15 cellular contexts compared by ENCODE assay signal in the genomic region with DNA sequence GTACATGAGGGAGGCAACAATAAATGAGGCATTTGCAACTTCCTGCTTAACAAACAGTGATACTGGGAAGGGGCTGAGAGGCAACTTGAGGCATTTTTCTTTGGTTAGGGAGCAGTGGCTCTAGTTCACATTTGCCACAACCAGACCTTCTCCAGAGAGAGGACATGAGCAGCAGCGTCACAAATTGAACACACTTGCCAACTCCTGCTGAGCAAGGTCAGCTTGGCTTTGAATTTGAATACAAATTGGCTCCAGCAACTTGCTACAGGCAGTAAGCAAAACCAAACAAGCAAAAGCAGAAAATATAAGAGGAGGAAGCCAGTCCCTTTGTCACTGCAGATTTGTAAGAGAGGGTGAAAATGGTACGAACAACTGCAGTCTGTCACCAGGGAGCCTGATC.
"Had no signal": no experiment of that assay in that cellular context is flagged by ENCODE, and none has a peak within 500 bp of the region (broad histone marks: within the 10 kb centered on the region; RNA-seq: fewer than 3 reads in every experiment).

No MANE protein-coding gene starts in this region.

- H3K4me1 ChIP-seq: foreskin keratinocyte, right lobe of liver, upper lobe of left lung had no signal

- DNase-seq: activated CD4-positive, alpha-beta memory T cell treated with anti-CD3 and anti-CD28 coated beads for 36 hours; activated CD8-positive, alpha-beta memory T cell treated with anti-CD3 and anti-CD28 coated beads, Interleukin-2, amount 10 ng/mL, durations not matched to agents 7 days and 5 days; activated naive CD4-positive, alpha-beta T cell treated with anti-CD3 and anti-CD28 coated beads for 36 hours; activated naive CD8-positive, alpha-beta T cell treated with anti-CD3 and anti-CD28 coated beads, Interleukin-2, amount 50 U/mL, for 24 hours; activated T-cell treated with anti-CD3 and anti-CD28 coated beads, Interleukin-2, amount 50 U/mL, for 1 hour; cortex of kidney; effector memory CD4-positive, alpha-beta T cell; foreskin keratinocyte; glutamatergic neuron; kidney glomerular epithelial cell; right lobe of liver; stimulated activated naive CD8-positive, alpha-beta T cell treated with anti-CD3 and anti-CD28 coated beads, Interleukin-15, Interleukin-2, amounts not matched to agents 100 U/mL and 50 U/mL, for 24 hours; upper lobe of left lung had no signal

- H3K27ac ChIP-seq: foreskin keratinocyte, right lobe of liver, suprapubic skin, upper lobe of left lung, VCaP had no signal

- H3K36me3 ChIP-seq: right lobe of liver, suprapubic skin, upper lobe of left lung had no signal

- H3K4me3 ChIP-seq: right lobe of liver, suprapubic skin, upper lobe of left lung had no signal

- H3K27me3 ChIP-seq: foreskin keratinocyte, right lobe of liver, suprapubic skin, upper lobe of left lung had no signal

- H3K9me3 ChIP-seq: right lobe of liver, suprapubic skin had no signal
